In the genomic region with DNA sequence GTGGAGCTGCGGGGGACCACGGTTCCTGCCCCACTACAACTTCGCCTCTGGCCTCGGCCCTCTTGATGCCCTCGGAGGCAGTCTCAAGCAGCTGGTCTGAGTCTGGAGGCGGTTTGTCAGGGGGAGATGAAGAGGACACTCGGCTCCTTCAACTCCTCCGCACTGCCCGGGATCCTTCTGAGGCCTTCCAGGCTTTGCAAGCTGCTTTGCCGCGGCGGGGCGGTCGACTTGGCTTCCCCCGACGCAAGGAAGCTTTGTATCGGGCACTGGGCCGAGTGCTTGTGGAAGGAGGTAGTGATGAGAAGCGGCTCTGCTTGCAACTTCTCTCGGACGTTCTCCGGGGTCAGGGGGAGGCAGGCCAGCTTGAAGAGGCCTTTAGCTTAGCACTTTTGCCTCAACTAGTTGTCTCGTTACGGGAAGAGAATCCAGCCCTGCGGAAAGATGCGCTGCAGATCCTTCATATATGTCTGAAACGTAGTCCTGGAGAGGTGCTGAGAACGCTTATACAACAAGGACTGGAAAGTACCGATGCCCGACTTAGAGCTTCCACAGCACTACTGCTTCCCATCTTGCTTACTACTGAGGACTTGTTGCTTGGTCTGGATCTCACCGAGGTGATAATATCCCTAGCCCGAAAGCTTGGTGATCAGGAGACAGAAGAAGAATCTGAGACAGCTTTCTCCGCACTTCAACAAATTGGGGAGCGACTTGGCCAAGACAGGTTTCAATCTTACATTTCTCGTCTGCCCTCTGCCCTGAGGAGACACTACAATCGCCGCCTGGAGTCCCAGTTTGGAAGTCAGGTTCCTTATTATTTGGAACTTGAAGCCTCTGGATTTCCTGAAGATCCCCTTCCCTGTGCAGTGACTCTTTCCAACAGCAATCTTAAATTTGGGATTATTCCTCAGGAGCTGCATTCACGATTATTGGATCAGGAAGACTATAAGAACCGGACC, we compare ENCODE assay signal across 8 cellular contexts. TPM values are rescaled to one million over a fixed set of nuclear protein-coding genes. Genes with fewer than 3 reads are reported as not detected.
DNase-seq lines count a peak whose midpoint lies in the region; ATAC-seq and TF ChIP-seq lines count a peak whose summit lies in the region.

No MANE protein-coding gene starts in this region.

- WGBS in right cardiac atrium: 4% methylated on average over 39 of the region's 39 CpGs

- H3K4me3 ChIP-seq in BE2C (ENCODE audit: low read depth, low read length) (peak overlapping the region; percentile 97), right cardiac atrium (ENCODE audit: low read length) (peak overlapping the region; percentile 76)

- ATAC-seq in GM18511 (IDR thresholded peaks at IDR 0.05; ENCODE audit: unreplicated experiment) (peak; percentile 3), right cardiac atrium (peak; percentile 27 to 31), sciatic nerve (peak; percentile 28)

- H3K4me1 ChIP-seq in BE2C (no peaks in the 10 kb centered on the region), right cardiac atrium (ENCODE audit: control insufficient read depth, insufficient read depth, low read length) (no peaks in the 10 kb centered on the region)

- POLR2A ChIA-PET in HEK293T (lab: Yijun Ruan, JAX): interaction anchor here (1.1 to 5.3 kb wide), 14 partner anchors 15 to 290 kb away, joined by 3 to 32 read pairs (median 6); a partner anchor contains a TSS

- CTCF ChIA-PET in HEK293T (lab: Yijun Ruan, JAX): no interaction called here

- DNase-seq in BE2C: no peak
- DNase-seq in amniotic epithelial cell (ENCODE audit: low read depth): peak; percentile 49
- peak; percentile 61 to 86 (median 84) for DNase-seq in right cardiac atrium
- peak; percentile 74 for DNase-seq in sciatic nerve (ENCODE audit: low spot score)
- no peak for DNase-seq in GOT3 (lab: John Stamatoyannopoulos, UW)
- DNase-seq in HEK293T (ENCODE audit: extremely low spot score): no peak

- intact Hi-C loops in right cardiac atrium (cut with DNase I): loop anchor here in 3 of 4 donors (5.0 to 10.0 kb wide), 4 partner anchors 48 to 172 kb away; a partner anchor contains a TSS
- intact Hi-C loops in sciatic nerve (cut with DNase I): no loop called here

- peak overlapping the region; percentile 70 for H3K27ac ChIP-seq in KOPT-K1 (ENCODE audit: low read depth, low read length, poor library complexity, severe bottlenecking)
- peak overlapping the region; percentile 68 for H3K27ac ChIP-seq in right cardiac atrium (ENCODE audit: low read length)

- no peaks in the 10 kb centered on the region for H3K9me3 ChIP-seq in BE2C
- H3K9me3 ChIP-seq in KOPT-K1 (ENCODE audit: insufficient read depth, low read length, poor library complexity, severe bottlenecking): peaks cover 26% of the 10 kb centered on the region
- no peaks in the 10 kb centered on the region for H3K9me3 ChIP-seq in right cardiac atrium (ENCODE audit: control insufficient read depth, low read length)

- no peaks in the 10 kb centered on the region for H3K36me3 ChIP-seq in BE2C
- no peaks in the 10 kb centered on the region for H3K36me3 ChIP-seq in KOPT-K1 (ENCODE audit: insufficient read depth, low read length)

- H3K27me3 ChIP-seq in BE2C: no peaks in the 10 kb centered on the region
- no peaks in the 10 kb centered on the region for H3K27me3 ChIP-seq in right cardiac atrium (ENCODE audit: control insufficient read depth, insufficient read depth)

- TF ChIP-seq CTCF in BE2C (IDR thresholded peaks at IDR 0.05; ENCODE audit: low read depth, low read length): no peak

TF ChIP-seq in HEK293T, 16 proteins besides CTCF, POLR2A, EP300 and RAD21:
- TF ChIP-seq FOXA1 (IDR thresholded peaks at IDR 0.05) (no peak), SP1 (IDR thresholded peaks at IDR 0.05) (no peak), ELF4 (IDR thresholded peaks at IDR 0.05) (no peak), FOXM1 (IDR thresholded peaks at IDR 0.05; ENCODE audit: borderline replicate concordance) (no peak), LEF1 (IDR thresholded peaks at IDR 0.05; ENCODE audit: borderline replicate concordance) (no peak), L3MBTL2 (conservative IDR thresholded peaks at IDR 0.05) (no peak; the same call in none of the 2 replicates), BHLHE40 (IDR thresholded peaks at IDR 0.05; ENCODE audit: borderline replicate concordance) (no peak), SUZ12 (IDR thresholded peaks at IDR 0.05) (no peak), ZNF384 (IDR thresholded peaks at IDR 0.05) (no peak), TARDBP (IDR thresholded peaks at IDR 0.05) (no peak), ARNT (IDR thresholded peaks at IDR 0.05) (no peak), HDGF (IDR thresholded peaks at IDR 0.05; ENCODE audit: borderline replicate concordance) (no peak), FOXK2 (IDR thresholded peaks at IDR 0.05) (no peak), NFRKB (IDR thresholded peaks at IDR 0.05) (no peak)
- TF ChIP-seq, protein P1, sequence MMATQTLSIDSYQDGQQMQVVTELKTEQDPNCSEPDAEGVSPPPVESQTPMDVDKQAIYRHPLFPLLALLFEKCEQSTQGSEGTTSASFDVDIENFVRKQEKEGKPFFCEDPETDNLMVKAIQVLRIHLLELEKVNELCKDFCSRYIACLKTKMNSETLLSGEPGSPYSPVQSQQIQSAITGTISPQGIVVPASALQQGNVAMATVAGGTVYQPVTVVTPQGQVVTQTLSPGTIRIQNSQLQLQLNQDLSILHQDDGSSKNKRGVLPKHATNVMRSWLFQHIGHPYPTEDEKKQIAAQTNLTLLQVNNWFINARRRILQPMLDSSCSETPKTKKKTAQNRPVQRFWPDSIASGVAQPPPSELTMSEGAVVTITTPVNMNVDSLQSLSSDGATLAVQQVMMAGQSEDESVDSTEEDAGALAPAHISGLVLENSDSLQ (IDR thresholded peaks at IDR 0.05): no peak
TF ChIP-seq in HEK293T: peak in this region for 0.

RNA-seq across cellular contexts. Expression of a gene that starts 0.9 kb away (rescaled TPM):
- polyA plus RNA-seq in BE2C (2012; ENCODE audit: insufficient read depth, insufficient read length, low read depth): 12.7 TPM
- 10 to 100 TPM; 18.4 to 26.0 (median 19.6) TPM for total RNA-seq in right cardiac atrium
- 7.1 TPM for polyA plus RNA-seq in right cardiac atrium
- total RNA-seq in sciatic nerve: 26.8 TPM

RNA-seq across cellular contexts. Expression of a gene that starts 1.1 kb away (rescaled TPM):
- polyA plus RNA-seq in BE2C (2012; ENCODE audit: insufficient read depth, insufficient read length, low read depth): 14.7 TPM
- total RNA-seq in right cardiac atrium (10 to 100 TPM in 3 of 4 donors, 1 to 10 TPM in 1; 9.4 to 13.0 (median 12.3) TPM), sciatic nerve (19.2 TPM)
- 3.4 TPM for polyA plus RNA-seq in right cardiac atrium

Comparison
In these comparisons a context has a peak if more than half of its experiments do, and no peak if none do; other contexts are left out.
1. DNase-seq: peak in amniotic epithelial cell (single experiment), right cardiac atrium (3 of 3) and sciatic nerve (single experiment); none in BE2C (single experiment), GOT3 (single experiment) and HEK293T (single experiment).
2. Peak in every context shown above with its lines, with median percentiles within 50 percentile points of each other: ATAC-seq.